In the genomic region with DNA sequence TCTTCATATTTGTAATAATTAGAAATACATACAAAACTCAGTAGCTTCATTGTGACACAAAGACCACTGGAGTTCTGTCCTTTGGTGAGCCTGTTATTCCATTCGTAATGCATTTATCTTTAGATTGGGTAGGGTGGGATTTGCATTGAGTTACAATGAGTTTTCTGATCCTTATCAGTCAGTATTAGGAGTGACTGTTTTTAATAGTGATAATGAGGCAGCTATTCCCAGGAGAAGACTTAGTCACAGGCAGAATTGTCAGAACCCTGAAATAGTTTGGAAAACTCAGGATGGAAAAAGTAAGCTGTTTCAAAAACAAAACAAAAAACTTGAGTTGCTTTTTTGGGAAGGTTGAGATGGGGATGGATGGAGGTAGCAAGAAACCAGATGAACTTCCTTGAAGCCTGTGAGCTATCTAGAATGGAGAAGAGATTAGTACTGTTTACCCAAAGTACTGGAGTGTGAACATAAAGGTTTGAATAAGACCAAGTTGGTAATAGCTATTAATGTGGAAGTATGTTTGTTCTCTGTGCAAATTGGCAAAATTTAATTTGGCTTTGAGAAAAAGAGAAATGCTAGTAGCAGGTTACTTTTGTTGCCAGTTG, we compare ENCODE assay signal across 15 cellular contexts.
"Had no signal": no experiment of that assay in that cellular context is flagged by ENCODE, and none has a peak within 500 bp of the region (broad histone marks: within the 10 kb centered on the region; RNA-seq: fewer than 3 reads in every experiment).

No MANE protein-coding gene starts in this region.

- H3K36me3 Mint-ChIP-seq: stimulated activated effector memory CD8-positive, alpha-beta T cell treated with anti-CD3 and anti-CD28 coated beads, Interleukin-12 subunit alpha, Interleukin-12 subunit beta, amount 100 ng/mL, for 72 hours had no signal

- H3K27me3 Mint-ChIP-seq: activated naive CD8-positive, alpha-beta T cell treated with anti-CD3 and anti-CD28 coated beads, Interleukin-2, amount 50 U/mL, for 24 hours; dendritic cell treated with granulocyte-macrophage colony-stimulating factor and Interleukin-4, amounts not matched to agents 40 ng/mL and 50 ng/mL, for 4 days; T-cell had no signal

- H3K9ac ChIP-seq: SK-N-SH had no signal

- H3K4me2 ChIP-seq: SK-N-SH had no signal

- H3K4me3 Mint-ChIP-seq: activated naive CD4-positive, alpha-beta T cell treated with anti-CD3 and anti-CD28 coated beads for 36 hours; activated naive CD8-positive, alpha-beta T cell treated with anti-CD3 and anti-CD28 coated beads, Interleukin-2, amount 50 U/mL, for 24 hours; dendritic cell treated with granulocyte-macrophage colony-stimulating factor and Interleukin-4, amounts not matched to agents 40 ng/mL and 50 ng/mL, for 4 days; nephron progenitor cell; stimulated activated effector memory CD8-positive, alpha-beta T cell treated with anti-CD3 and anti-CD28 coated beads, Interleukin-12 subunit alpha, Interleukin-12 subunit beta, amount 100 ng/mL, for 72 hours; T-cell had no signal

- DNase-seq: activated CD4-positive, CD25-positive, alpha-beta regulatory T cell treated with anti-CD3 and anti-CD28 coated beads, Interleukin-2, amount 50 U/mL, for 72 hours; activated naive CD4-positive, alpha-beta T cell treated with anti-CD3 and anti-CD28 coated beads for 36 hours; activated naive CD8-positive, alpha-beta T cell treated with anti-CD3 and anti-CD28 coated beads, Interleukin-2, amount 50 U/mL, for 24 hours; aorta; erythroblast; hypothalamus; kidney; left ventricle myocardium superior; nephron progenitor cell; SK-N-SH; T-cell had no signal

- H3K27me3 ChIP-seq: breast epithelium, tibial nerve had no signal

- H3K27ac ChIP-seq: breast epithelium, tibial nerve had no signal

- FAIRE-seq: kidney had no signal

- ATAC-seq: activated naive CD8-positive, alpha-beta T cell treated with anti-CD3 and anti-CD28 coated beads, Interleukin-2, amount 50 U/mL, for 24 hours; left ventricle myocardium superior; stimulated activated effector memory CD8-positive, alpha-beta T cell treated with anti-CD3 and anti-CD28 coated beads, Interleukin-12 subunit alpha, Interleukin-12 subunit beta, amount 100 ng/mL, for 72 hours; T-cell had no signal

- H3K4me3 ChIP-seq: breast epithelium, tibial nerve had no signal

- H3K27ac Mint-ChIP-seq: activated naive CD4-positive, alpha-beta T cell treated with anti-CD3 and anti-CD28 coated beads for 36 hours; activated naive CD8-positive, alpha-beta T cell treated with anti-CD3 and anti-CD28 coated beads, Interleukin-2, amount 50 U/mL, for 24 hours; dendritic cell treated with granulocyte-macrophage colony-stimulating factor and Interleukin-4, amounts not matched to agents 40 ng/mL and 50 ng/mL, for 4 days; nephron progenitor cell; stimulated activated effector memory CD8-positive, alpha-beta T cell treated with anti-CD3 and anti-CD28 coated beads, Interleukin-12 subunit alpha, Interleukin-12 subunit beta, amount 100 ng/mL, for 72 hours; T-cell had no signal

- H3K4me1 ChIP-seq: breast epithelium had no signal

- H3K4me1 Mint-ChIP-seq: nephron progenitor cell had no signal
